In the genomic region with DNA sequence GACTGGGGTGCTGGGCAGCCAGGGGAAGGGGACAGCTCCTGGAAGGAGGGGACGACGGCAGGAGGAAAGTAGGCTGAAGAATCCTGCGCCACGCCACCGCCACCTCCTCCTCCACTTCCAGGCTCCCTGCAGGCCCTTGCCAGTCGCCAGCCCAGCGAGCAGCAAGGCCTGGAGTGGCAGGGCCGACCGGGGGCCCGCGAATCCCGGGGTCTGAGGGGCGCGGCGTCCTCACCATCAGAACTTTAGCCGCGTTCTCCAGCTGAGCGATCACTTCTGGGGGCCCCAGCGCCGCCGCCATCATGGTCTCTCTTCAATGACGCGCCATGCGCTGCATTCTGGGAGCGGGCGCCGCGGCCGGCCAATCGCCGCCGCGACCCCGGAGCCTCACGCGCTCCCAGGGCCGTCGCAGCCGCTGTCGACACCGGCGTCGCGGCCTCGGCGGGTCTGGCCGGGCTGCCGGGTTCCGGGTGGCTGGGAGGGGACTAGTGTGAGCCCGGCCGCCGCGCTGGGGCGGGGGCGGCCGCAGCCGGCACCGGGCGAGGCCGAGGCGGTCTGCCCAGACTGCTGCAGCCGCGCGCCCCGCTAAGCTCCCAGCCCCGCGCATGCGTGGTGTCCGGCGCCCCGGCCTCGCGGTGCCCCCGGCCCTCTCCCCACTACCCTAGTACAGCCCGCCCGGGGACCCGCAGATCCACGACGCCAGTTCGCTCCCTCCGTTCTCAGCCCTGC, we compare ENCODE assay signal across 8 cellular contexts. TPM values are rescaled to one million over a fixed set of nuclear protein-coding genes. Genes with fewer than 3 reads are reported as not detected.
A peak's percentile ranks its signal among the peaks of the same experiment; 100 is the strongest.
DNase-seq lines count a peak whose midpoint lies in the region; ATAC-seq and TF ChIP-seq lines count a peak whose summit lies in the region.

XPO4 (minus strand) TSS at position 309 of the 726 bp plus-strand sequence; CDS start at position 301, 8 bp downstream.

- peaks cover 4% of the 10 kb centered on the region; the same call in 1 of the 2 replicates for H3K9me3 ChIP-seq in AG04450 (ENCODE audit: control insufficient read depth, insufficient read depth, low read length)

- DNase-seq in AG04450 (ENCODE audit: low read depth, low spot score), result peak; percentile 30
- DNase-seq in NCI-H345 treated with DMSO at 0.1 percent for 48 hours (lab: John Stamatoyannopoulos, UW; ENCODE audit: unreplicated experiment), result peak; percentile 27
- peak; percentile 70 for DNase-seq in activated CD4-positive, alpha-beta T cell treated with anti-CD3 and anti-CD28 coated beads for 4 hours
- DNase-seq in left kidney (ENCODE audit: low read depth, low spot score), result peak; percentile 95
- DNase-seq in stimulated activated CD4-positive, alpha-beta T cell treated with anti-CD3 and anti-CD28 coated beads, Interleukin-2, amount 100 ng/mL, for 24 hours, result peak; percentile 81 to 84

- ATAC-seq in GM18861 (IDR thresholded peaks at IDR 0.05; ENCODE audit: unreplicated experiment) (peak; percentile 93), HG03095 (IDR thresholded peaks at IDR 0.05; ENCODE audit: unreplicated experiment) (peak; percentile 94)

- no peak for TF ChIP-seq CTCF in AG04450 (IDR thresholded peaks at IDR 0.05; ENCODE audit: low read depth, low read length)

- H3K4me3 ChIP-seq in AG04450 (ENCODE audit: low read depth, low read length), result peak within 1 kb of the TSS; percentile 94

- H3K27ac ChIP-seq in AG04450 (ENCODE audit: low read depth, low read length) (peak within 1 kb of the TSS; percentile 90), cingulate gyrus (ENCODE audit: low read depth, low read length) (peak within 1 kb of the TSS; percentile 85)

- no peaks in the 10 kb centered on the region for H3K27me3 ChIP-seq in AG04450 (ENCODE audit: control insufficient read depth, insufficient read depth, low read length)

- POLR2A ChIA-PET in AG04450 (lab: Yijun Ruan, JAX), result no interaction called here

- CTCF ChIA-PET in AG04450 (lab: Charles Lee), result no interaction called here

RNA-seq across cellular contexts. Expression of gene XPO4, which starts in this region (rescaled TPM):
- polyA plus RNA-seq in AG04450 (2011; rRNA removed), result 10.9 and 14.4 TPM in 2 replicates
- 13.1 and 25.0 TPM in 2 replicates for polyA minus RNA-seq in AG04450 (2011; rRNA and poly(A)+ RNA removed)

Comparison
In these comparisons a context has a peak if more than half of its experiments do, and no peak if none do; other contexts are left out.
1. Peak in every context shown above with its lines: DNase-seq, ATAC-seq, H3K4me3 ChIP-seq and H3K27ac ChIP-seq.
2. DNase-seq: peak in every context shown above with its lines; median percentile 95 in left kidney; 82 in stimulated activated CD4-positive, alpha-beta T cell treated with anti-CD3 and anti-CD28 coated beads, Interleukin-2, amount 100 ng/mL, for 24 hours; 70 in activated CD4-positive, alpha-beta T cell treated with anti-CD3 and anti-CD28 coated beads for 4 hours; 30 in AG04450; 27 in NCI-H345 treated with DMSO at 0.1 percent for 48 hours.